Comparison of ENCODE assay signal across 26 cellular contexts in the genomic region with DNA sequence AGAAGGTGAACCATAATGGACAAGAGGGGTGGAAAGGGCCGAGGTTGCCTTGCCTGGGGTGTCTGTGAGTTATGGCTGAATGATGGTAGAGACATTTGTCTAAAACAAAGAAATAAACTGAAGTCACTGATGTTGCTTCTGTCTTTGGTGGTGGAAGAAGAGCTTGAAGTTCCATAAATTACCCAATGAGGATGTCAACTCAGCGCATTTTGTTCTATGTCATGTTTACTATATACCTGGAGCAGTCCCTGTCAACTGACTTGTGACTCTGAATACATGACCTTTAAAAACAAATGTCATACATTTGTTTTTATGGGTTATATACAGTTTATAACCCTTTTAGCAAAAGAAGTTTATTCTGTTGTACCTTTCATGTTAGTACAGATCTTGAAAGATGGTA.
"Had no signal": no experiment of that assay in that cellular context is flagged by ENCODE, and none has a peak within 500 bp of the region (broad histone marks: within the 10 kb centered on the region; RNA-seq: fewer than 3 reads in every experiment).

No MANE protein-coding gene starts in this region.

- H3K4me1 Mint-ChIP-seq: central memory CD8-positive, alpha-beta T cell; natural killer cell had no signal

- H3K4me3 ChIP-seq: adrenal gland, gastroesophageal sphincter, left ventricle myocardium inferior, stomach, suprapubic skin, tibial nerve had no signal

- H3K4me1 ChIP-seq: parathyroid adenoma had no signal

- H3K36me3 ChIP-seq: adrenal gland, left ventricle myocardium inferior, tibial nerve had no signal

- H3K9me3 Mint-ChIP-seq: activated B cell treated with CpG ODN at 0.5 μM for 24 hours; activated T-cell treated with anti-CD3 and anti-CD28 coated beads, Interleukin-2, amount 50 U/mL, for 24 hours; activated T-helper 2 cell treated with anti-CD3 and anti-CD28 coated beads, Interferon-gamma antibody, Interleukin-2, Interleukin-4, amounts not matched to agents 10 μg/mL and 5 μg/mL and 100 μg/mL, durations not matched to agents 14 hours and 24 hours and 36 hours; central memory CD8-positive, alpha-beta T cell; effector memory CD8-positive, alpha-beta T cell; natural killer cell; stimulated activated memory B cell treated with anti-CD40 and anti-IgM and Interleukin-4, amounts not matched to agents 10 μg/mL and 1 μg/mL and 100 μg/mL, for 72 hours had no signal

- H3K27ac ChIP-seq: adrenal gland, dorsolateral prefrontal cortex, gastroesophageal sphincter, left ventricle myocardium inferior, parathyroid adenoma, stomach, suprapubic skin had no signal

- DNase-seq: activated B cell treated with CpG ODN at 0.5 μM for 24 hours; activated CD4-positive, alpha-beta T cell treated with anti-CD3 and anti-CD28 coated beads for 36 hours; activated CD4-positive, alpha-beta T cell treated with anti-CD3 and anti-CD28 coated beads, Interleukin-2, amount 50 U/mL, for 4 hours; activated CD8-positive, alpha-beta memory T cell treated with anti-CD3 and anti-CD28 coated beads for 24 hours; activated CD8-positive, alpha-beta memory T cell treated with anti-CD3 and anti-CD28 coated beads, Interleukin-2, amount 50 U/mL, for 4 hours; activated naive CD4-positive, alpha-beta T cell; activated T-cell treated with anti-CD3 and anti-CD28 coated beads, Interleukin-2, amount 50 U/mL, for 24 hours; adrenal gland; dorsolateral prefrontal cortex; effector memory CD8-positive, alpha-beta T cell; head of caudate nucleus; hypothalamus; left ventricle myocardium inferior; midbrain; natural killer cell; right cardiac atrium; stimulated activated CD4-positive, alpha-beta T cell treated with anti-CD3 and anti-CD28 coated beads, Interleukin-15, amount 100 ng/mL, for 24 hours; stomach had no signal

- H3K9me3 ChIP-seq: adrenal gland, gastroesophageal sphincter, left ventricle myocardium inferior, stomach, suprapubic skin, tibial nerve had no signal

- H3K9ac ChIP-seq: parathyroid adenoma had no signal

- H3K4me3 Mint-ChIP-seq: activated B cell treated with CpG ODN at 0.5 μM for 24 hours; activated CD4-positive, alpha-beta T cell treated with anti-CD3 and anti-CD28 coated beads for 36 hours; activated naive CD8-positive, alpha-beta T cell; activated T-cell treated with anti-CD3 and anti-CD28 coated beads, Interleukin-2, amount 50 U/mL, for 24 hours; central memory CD8-positive, alpha-beta T cell; effector memory CD8-positive, alpha-beta T cell; natural killer cell; stimulated activated memory B cell treated with anti-CD40 and anti-IgM and Interleukin-4, amounts not matched to agents 10 μg/mL and 1 μg/mL and 100 μg/mL, for 72 hours had no signal

- H2AFZ ChIP-seq: parathyroid adenoma had no signal

- H3K27me3 ChIP-seq: adrenal gland, dorsolateral prefrontal cortex, gastroesophageal sphincter, stomach, suprapubic skin, tibial nerve had no signal

- H3K27me3 Mint-ChIP-seq: activated B cell treated with CpG ODN at 0.5 μM for 24 hours; activated CD4-positive, alpha-beta T cell treated with anti-CD3 and anti-CD28 coated beads for 36 hours; activated naive CD8-positive, alpha-beta T cell; activated T-cell treated with anti-CD3 and anti-CD28 coated beads, Interleukin-2, amount 50 U/mL, for 24 hours; central memory CD8-positive, alpha-beta T cell; effector memory CD8-positive, alpha-beta T cell; stimulated activated memory B cell treated with anti-CD40 and anti-IgM and Interleukin-4, amounts not matched to agents 10 μg/mL and 1 μg/mL and 100 μg/mL, for 72 hours had no signal

- H3K27ac Mint-ChIP-seq: activated B cell treated with CpG ODN at 0.5 μM for 24 hours; activated CD4-positive, alpha-beta T cell treated with anti-CD3 and anti-CD28 coated beads for 36 hours; activated naive CD8-positive, alpha-beta T cell; activated T-cell treated with anti-CD3 and anti-CD28 coated beads, Interleukin-2, amount 50 U/mL, for 24 hours; activated T-helper 2 cell treated with anti-CD3 and anti-CD28 coated beads, Interferon-gamma antibody, Interleukin-2, Interleukin-4, amounts not matched to agents 10 μg/mL and 5 μg/mL and 100 μg/mL, durations not matched to agents 14 hours and 24 hours and 36 hours; effector memory CD8-positive, alpha-beta T cell; natural killer cell; stimulated activated memory B cell treated with anti-CD40 and anti-IgM and Interleukin-4, amounts not matched to agents 10 μg/mL and 1 μg/mL and 100 μg/mL, for 72 hours had no signal

- H3K36me3 Mint-ChIP-seq: activated naive CD8-positive, alpha-beta T cell; natural killer cell had no signal
